Comparison of ENCODE assay signal across 1 cellular context in the genomic region with DNA sequence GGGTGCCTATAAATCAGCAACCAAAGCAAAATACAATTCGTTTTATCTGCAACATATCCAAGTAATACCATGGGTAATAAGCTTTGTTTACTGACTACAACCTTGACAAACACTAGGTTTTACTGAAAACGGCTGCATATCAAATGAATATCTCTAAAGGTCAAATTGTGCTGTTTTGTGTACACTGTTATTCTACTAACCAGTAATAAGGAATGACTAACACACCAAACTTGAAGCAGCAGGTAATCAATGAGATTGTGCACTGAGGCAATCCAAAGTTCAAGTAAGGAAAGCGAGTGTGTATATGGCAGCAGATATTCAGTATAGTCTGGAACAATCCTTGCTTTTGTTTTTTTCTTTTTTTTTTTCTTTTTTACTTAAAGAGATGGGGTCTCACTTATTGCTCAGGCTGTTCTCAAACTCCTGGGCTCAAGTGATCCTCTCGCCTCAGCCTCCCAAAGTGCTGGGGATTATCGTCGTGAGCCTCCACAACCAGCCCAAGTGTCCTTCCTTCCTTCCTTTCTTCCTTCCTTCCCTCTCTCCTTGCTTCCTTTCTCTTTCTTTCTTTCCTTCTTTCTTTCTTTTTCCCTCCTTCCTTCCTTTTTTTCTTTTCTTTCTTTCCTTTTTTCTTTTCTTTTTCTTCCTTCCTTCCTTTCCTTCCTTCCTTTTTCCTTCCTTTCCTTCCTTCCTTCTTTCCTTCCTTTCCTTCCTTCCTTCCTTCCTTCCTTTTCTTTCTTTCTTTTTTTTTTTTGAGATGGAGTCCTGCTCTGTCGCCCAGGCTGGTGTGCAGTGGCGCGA.
TF ChIP-seq lines count a peak whose summit lies in the region.

No MANE protein-coding gene starts in this region.

TF ChIP-seq in A549, 52 proteins besides CTCF, POLR2A, EP300 and RAD21:
- no peak for TF ChIP-seq KDM5A (IDR thresholded peaks at IDR 0.05)
- TF ChIP-seq ESRRA (IDR thresholded peaks at IDR 0.05; ENCODE audit: borderline replicate concordance, low read length): no peak
- TF ChIP-seq, protein P1, sequence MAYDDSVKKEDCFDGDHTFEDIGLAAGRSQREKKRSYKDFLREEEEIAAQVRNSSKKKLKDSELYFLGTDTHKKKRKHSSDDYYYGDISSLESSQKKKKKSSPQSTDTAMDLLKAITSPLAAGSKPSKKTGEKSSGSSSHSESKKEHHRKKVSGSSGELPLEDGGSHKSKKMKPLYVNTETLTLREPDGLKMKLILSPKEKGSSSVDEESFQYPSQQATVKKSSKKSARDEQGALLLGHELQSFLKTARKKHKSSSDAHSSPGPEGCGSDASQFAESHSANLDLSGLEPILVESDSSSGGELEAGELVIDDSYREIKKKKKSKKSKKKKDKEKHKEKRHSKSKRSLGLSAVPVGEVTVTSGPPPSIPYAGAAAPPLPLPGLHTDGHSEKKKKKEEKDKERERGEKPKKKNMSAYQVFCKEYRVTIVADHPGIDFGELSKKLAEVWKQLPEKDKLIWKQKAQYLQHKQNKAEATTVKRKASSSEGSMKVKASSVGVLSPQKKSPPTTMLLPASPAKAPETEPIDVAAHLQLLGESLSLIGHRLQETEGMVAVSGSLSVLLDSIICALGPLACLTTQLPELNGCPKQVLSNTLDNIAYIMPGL (CRISPR knock-in tag; IDR thresholded peaks at IDR 0.05; ENCODE audit: borderline replicate concordance): no peak
- no peak for TF ChIP-seq RFX5 (IDR thresholded peaks at IDR 0.05)
- TF ChIP-seq TP53 (CRISPR knock-in tag; IDR thresholded peaks at IDR 0.05): no peak
- TF ChIP-seq, protein P2, sequence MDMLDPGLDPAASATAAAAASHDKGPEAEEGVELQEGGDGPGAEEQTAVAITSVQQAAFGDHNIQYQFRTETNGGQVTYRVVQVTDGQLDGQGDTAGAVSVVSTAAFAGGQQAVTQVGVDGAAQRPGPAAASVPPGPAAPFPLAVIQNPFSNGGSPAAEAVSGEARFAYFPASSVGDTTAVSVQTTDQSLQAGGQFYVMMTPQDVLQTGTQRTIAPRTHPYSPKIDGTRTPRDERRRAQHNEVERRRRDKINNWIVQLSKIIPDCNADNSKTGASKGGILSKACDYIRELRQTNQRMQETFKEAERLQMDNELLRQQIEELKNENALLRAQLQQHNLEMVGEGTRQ (IDR thresholded peaks at IDR 0.05): no peak
- TF ChIP-seq, protein P3, sequence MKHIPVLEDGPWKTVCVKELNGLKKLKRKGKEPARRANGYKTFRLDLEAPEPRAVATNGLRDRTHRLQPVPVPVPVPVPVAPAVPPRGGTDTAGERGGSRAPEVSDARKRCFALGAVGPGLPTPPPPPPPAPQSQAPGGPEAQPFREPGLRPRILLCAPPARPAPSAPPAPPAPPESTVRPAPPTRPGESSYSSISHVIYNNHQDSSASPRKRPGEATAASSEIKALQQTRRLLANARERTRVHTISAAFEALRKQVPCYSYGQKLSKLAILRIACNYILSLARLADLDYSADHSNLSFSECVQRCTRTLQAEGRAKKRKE (CRISPR knock-in tag; IDR thresholded peaks at IDR 0.05; ENCODE audit: low read depth): no peak
- TF ChIP-seq, protein P4, sequence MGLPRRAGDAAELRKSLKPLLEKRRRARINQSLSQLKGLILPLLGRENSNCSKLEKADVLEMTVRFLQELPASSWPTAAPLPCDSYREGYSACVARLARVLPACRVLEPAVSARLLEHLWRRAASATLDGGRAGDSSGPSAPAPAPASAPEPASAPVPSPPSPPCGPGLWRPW (IDR thresholded peaks at IDR 0.05): no peak
- TF ChIP-seq CEBPB (IDR thresholded peaks at IDR 0.05): no peak
- TF ChIP-seq EHMT2 (IDR thresholded peaks at IDR 0.05; ENCODE audit: low read depth): no peak
- TF ChIP-seq, protein P5, sequence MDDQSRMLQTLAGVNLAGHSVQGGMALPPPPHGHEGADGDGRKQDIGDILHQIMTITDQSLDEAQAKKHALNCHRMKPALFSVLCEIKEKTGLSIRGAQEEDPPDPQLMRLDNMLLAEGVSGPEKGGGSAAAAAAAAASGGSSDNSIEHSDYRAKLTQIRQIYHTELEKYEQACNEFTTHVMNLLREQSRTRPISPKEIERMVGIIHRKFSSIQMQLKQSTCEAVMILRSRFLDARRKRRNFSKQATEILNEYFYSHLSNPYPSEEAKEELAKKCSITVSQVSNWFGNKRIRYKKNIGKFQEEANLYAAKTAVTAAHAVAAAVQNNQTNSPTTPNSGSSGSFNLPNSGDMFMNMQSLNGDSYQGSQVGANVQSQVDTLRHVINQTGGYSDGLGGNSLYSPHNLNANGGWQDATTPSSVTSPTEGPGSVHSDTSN (IDR thresholded peaks at IDR 0.05): no peak
- no peak for TF ChIP-seq KDM1A (IDR thresholded peaks at IDR 0.05; ENCODE audit: low read depth)
